In genomic region chr2:221451836-221452774, GRCh38 we compare ENCODE assay signal across 33 cellular contexts.
"Had no signal": no experiment of that assay in that cellular context is flagged by ENCODE, and none has a peak within 500 bp of the region (broad histone marks: within the 10 kb centered on the region; RNA-seq: fewer than 3 reads in every experiment).

No MANE protein-coding gene starts in this region.

- H3K36me3 Mint-ChIP-seq: activated naive CD8-positive, alpha-beta T cell treated with anti-CD3 and anti-CD28 coated beads for 36 hours; stimulated activated memory B cell treated with anti-CD40 and anti-IgM and Interleukin-4, amounts not matched to agents 10 μg/mL and 1 μg/mL and 100 μg/mL, for 72 hours had no signal

- ATAC-seq: body of pancreas; mucosa of descending colon; sciatic nerve; stimulated activated memory B cell treated with anti-CD40 and anti-IgM and Interleukin-4, amounts not matched to agents 10 μg/mL and 1 μg/mL and 100 μg/mL, for 72 hours had no signal

- DNase-seq: activated CD4-positive, alpha-beta T cell treated with anti-CD3 and anti-CD28 coated beads for 4 hours; activated CD4-positive, alpha-beta T cell treated with anti-CD3 and anti-CD28 coated beads, Interleukin-2, amount 50 U/mL, for 4 hours; activated CD8-positive, alpha-beta memory T cell treated with anti-CD3 and anti-CD28 coated beads for 24 hours; activated effector memory CD4-positive, alpha-beta T cell treated with anti-CD3 and anti-CD28 coated beads, Interleukin-2, amount 50 U/mL, for 16 hours; activated naive CD4-positive, alpha-beta T cell treated with anti-CD3 and anti-CD28 coated beads for 36 hours; activated naive CD8-positive, alpha-beta T cell treated with anti-CD3 and anti-CD28 coated beads for 36 hours; adrenal gland; aorta; body of pancreas; colonic mucosa; effector CD8-positive, alpha-beta T cell; left ventricle myocardium inferior; mesendoderm; mucosa of descending colon; ovary; retina; stimulated activated CD4-positive, alpha-beta T cell treated with anti-CD3 and anti-CD28 coated beads, Interleukin-1b, Interleukin-23, amount 100 ng/mL, for 48 hours; stimulated activated CD4-positive, alpha-beta T cell treated with anti-CD3 and anti-CD28 coated beads, Interleukin-4, amount 100 ng/mL, for 4 hours; stimulated activated CD8-positive, alpha-beta memory T cell treated with anti-CD3 and anti-CD28 coated beads, Interleukin-4, amount 100 ng/mL, for 48 hours; stomach; T-helper 2 cell; tibial artery had no signal

- H3K9me3 ChIP-seq: adrenal gland, body of pancreas, colonic mucosa, left ventricle myocardium inferior, mucosa of descending colon, ovary, prostate gland, stomach, suprapubic skin, tibial artery had no signal

- H3K27ac ChIP-seq: adrenal gland, body of pancreas, colonic mucosa, left ventricle myocardium inferior, ovary, prostate gland, skin epidermis, stomach, suprapubic skin, tibial artery, VCaP had no signal

- H3K36me3 ChIP-seq: adrenal gland, colonic mucosa, ovary, prostate gland had no signal

- H3K4me3 Mint-ChIP-seq: activated naive CD4-positive, alpha-beta T cell treated with anti-CD3 and anti-CD28 coated beads for 36 hours; activated naive CD8-positive, alpha-beta T cell treated with anti-CD3 and anti-CD28 coated beads for 36 hours; activated T-helper 1 cell treated with anti-CD3 and anti-CD28 coated beads, Interleukin-12 subunit alpha, Interleukin-12 subunit beta, Interleukin-2, Interleukin-4 antibody, amounts not matched to agents 30 ng/mL and 10 ng/mL and 1 ng/mL, durations not matched to agents 14 hours and 24 hours and 36 hours; nephron; stimulated activated memory B cell treated with anti-CD40 and anti-IgM and Interleukin-4, amounts not matched to agents 10 μg/mL and 1 μg/mL and 100 μg/mL, for 72 hours had no signal

- H3K9me3 Mint-ChIP-seq: activated naive CD4-positive, alpha-beta T cell treated with anti-CD3 and anti-CD28 coated beads for 36 hours; activated naive CD8-positive, alpha-beta T cell treated with anti-CD3 and anti-CD28 coated beads for 36 hours; activated T-helper 1 cell treated with anti-CD3 and anti-CD28 coated beads, Interleukin-12 subunit alpha, Interleukin-12 subunit beta, Interleukin-2, Interleukin-4 antibody, amounts not matched to agents 30 ng/mL and 10 ng/mL and 1 ng/mL, durations not matched to agents 14 hours and 24 hours and 36 hours; nephron; stimulated activated memory B cell treated with anti-CD40 and anti-IgM and Interleukin-4, amounts not matched to agents 10 μg/mL and 1 μg/mL and 100 μg/mL, for 72 hours had no signal

- H3K27me3 ChIP-seq: adrenal gland, body of pancreas, colonic mucosa, ovary, stomach, suprapubic skin, tibial artery had no signal

- H3K4me1 ChIP-seq: adrenal gland, body of pancreas, colonic mucosa, prostate gland, tibial artery had no signal

- H3K27me3 Mint-ChIP-seq: activated naive CD8-positive, alpha-beta T cell treated with anti-CD3 and anti-CD28 coated beads for 36 hours; stimulated activated memory B cell treated with anti-CD40 and anti-IgM and Interleukin-4, amounts not matched to agents 10 μg/mL and 1 μg/mL and 100 μg/mL, for 72 hours had no signal

- H3K27ac Mint-ChIP-seq: activated naive CD4-positive, alpha-beta T cell treated with anti-CD3 and anti-CD28 coated beads for 36 hours; activated naive CD8-positive, alpha-beta T cell treated with anti-CD3 and anti-CD28 coated beads for 36 hours; activated T-helper 1 cell treated with anti-CD3 and anti-CD28 coated beads, Interleukin-12 subunit alpha, Interleukin-12 subunit beta, Interleukin-2, Interleukin-4 antibody, amounts not matched to agents 30 ng/mL and 10 ng/mL and 1 ng/mL, durations not matched to agents 14 hours and 24 hours and 36 hours; nephron; stimulated activated memory B cell treated with anti-CD40 and anti-IgM and Interleukin-4, amounts not matched to agents 10 μg/mL and 1 μg/mL and 100 μg/mL, for 72 hours had no signal

- FAIRE-seq: frontal cortex, islet of Langerhans had no signal

- H3K4me3 ChIP-seq: adrenal gland, body of pancreas, colonic mucosa, left ventricle myocardium inferior, lung, mucosa of descending colon, ovary, prostate gland, skin epidermis, stomach, suprapubic skin, tibial artery had no signal
